8 cellular contexts compared by ENCODE assay signal in genomic region chr12:69738351-69739286, GRCh38. TPM values are rescaled to one million over a fixed set of nuclear protein-coding genes. Genes with fewer than 3 reads are reported as not detected.
A peak's percentile ranks its signal among the peaks of the same experiment; 100 is the strongest.
DNase-seq lines count a peak whose midpoint lies in the region; ATAC-seq and TF ChIP-seq lines count a peak whose summit lies in the region.

Gene RAB3IP (plus strand): TSS chr12:69738860. CDS start chr12:69755409, 16,549 bp downstream.

- H3K9me3 ChIP-seq in heart right ventricle = no peaks in the 10 kb centered on the region

- peaks cover 16% of the 10 kb centered on the region for H3K4me1 Mint-ChIP-seq in activated naive CD8-positive, alpha-beta T cell treated with anti-CD3 and anti-CD28 coated beads, Interleukin-2, amount 50 U/mL, for 24 hours
- H3K4me1 Mint-ChIP-seq in progenitor cell of endocrine pancreas (ENCODE audit: low read depth) = peaks cover 22% of the 10 kb centered on the region

- peak within 1 kb of the TSS; percentile 89 for H3K4me3 Mint-ChIP-seq in activated naive CD8-positive, alpha-beta T cell treated with anti-CD3 and anti-CD28 coated beads, Interleukin-2, amount 50 U/mL, for 24 hours
- H3K4me3 Mint-ChIP-seq in progenitor cell of endocrine pancreas (ENCODE audit: low read depth) = peak within 1 kb of the TSS; percentile 91

- ATAC-seq in HG02610 (IDR thresholded peaks at IDR 0.05; ENCODE audit: unreplicated experiment) = peak; percentile 85
- peak; percentile 88 for ATAC-seq in activated naive CD8-positive, alpha-beta T cell treated with anti-CD3 and anti-CD28 coated beads, Interleukin-2, amount 50 U/mL, for 24 hours
- peak; percentile 95 to 99 (median 96) for ATAC-seq in heart right ventricle

- DNase-seq in NCI-H1048 (lab: John Stamatoyannopoulos, UW) (peak; percentile 74), SW480 (ENCODE audit: low spot score) (peak; percentile 76), heart right ventricle (peak; percentile 85 to 92), progenitor cell of endocrine pancreas (ENCODE audit: low spot score, unreplicated experiment) (peak; percentile 93)
- DNase-seq in activated naive CD8-positive, alpha-beta T cell treated with anti-CD3 and anti-CD28 coated beads, Interleukin-2, amount 50 U/mL, for 24 hours = peak; percentile 94

- intact Hi-C loops in heart right ventricle (cut with DNase I) = no loop called here

- H3K27ac ChIP-seq in heart right ventricle (peak within 1 kb of the TSS in 9 of 10 donors; percentile 64 to 84 (median 73)), urinary bladder (ENCODE audit: low read depth) (peak within 1 kb of the TSS; percentile 88)

- H3K27me3 Mint-ChIP-seq in activated naive CD8-positive, alpha-beta T cell treated with anti-CD3 and anti-CD28 coated beads, Interleukin-2, amount 50 U/mL, for 24 hours = peaks cover 7% of the 10 kb centered on the region
- H3K27me3 Mint-ChIP-seq in progenitor cell of endocrine pancreas = peaks cover 17% of the 10 kb centered on the region

- 1% methylated on average over 99 to 110 of the region's 110 CpGs for WGBS in heart right ventricle, 2 donors
- 2% methylated on average over 110 of the region's 110 CpGs for WGBS in urinary bladder

- H3K4me1 ChIP-seq in heart right ventricle (peaks cover 0 to 20% (median 11%) of the 10 kb centered on the region in 9 donors), urinary bladder (ENCODE audit: insufficient read depth) (no peaks in the 10 kb centered on the region)

- no peaks in the 10 kb centered on the region for H3K36me3 Mint-ChIP-seq in activated naive CD8-positive, alpha-beta T cell treated with anti-CD3 and anti-CD28 coated beads, Interleukin-2, amount 50 U/mL, for 24 hours (ENCODE audit: low read depth)
- H3K36me3 Mint-ChIP-seq in progenitor cell of endocrine pancreas (ENCODE audit: insufficient read depth) = no peaks in the 10 kb centered on the region

- TF ChIP-seq CTCF in GM12874 (IDR thresholded peaks at IDR 0.05; ENCODE audit: insufficient read depth, low read depth, low read length) (peak; percentile 87), heart right ventricle (IDR thresholded peaks at IDR 0.05) (peak; percentile 54 to 83 (median 71)), progenitor cell of endocrine pancreas (IDR thresholded peaks at IDR 0.05; ENCODE audit: unreplicated experiment) (peak; percentile 84)

- peak within 1 kb of the TSS; percentile 81 for H3K27ac Mint-ChIP-seq in activated naive CD8-positive, alpha-beta T cell treated with anti-CD3 and anti-CD28 coated beads, Interleukin-2, amount 50 U/mL, for 24 hours
- H3K27ac Mint-ChIP-seq in progenitor cell of endocrine pancreas = peak within 1 kb of the TSS; percentile 95

- peak within 1 kb of the TSS; percentile 64 to 91 (median 86) for H3K4me3 ChIP-seq in heart right ventricle
- H3K4me3 ChIP-seq in urinary bladder (ENCODE audit: low read depth, low read length) = peak within 1 kb of the TSS; percentile 88

- no peaks in the 10 kb centered on the region for H3K27me3 ChIP-seq in heart right ventricle

- H3K36me3 ChIP-seq in heart right ventricle (no peaks in the 10 kb centered on the region), urinary bladder (ENCODE audit: insufficient read depth) (no peaks in the 10 kb centered on the region)

- H3K9me3 Mint-ChIP-seq in activated naive CD8-positive, alpha-beta T cell treated with anti-CD3 and anti-CD28 coated beads, Interleukin-2, amount 50 U/mL, for 24 hours = no peaks in the 10 kb centered on the region
- H3K9me3 Mint-ChIP-seq in progenitor cell of endocrine pancreas (ENCODE audit: low read depth) = no peaks in the 10 kb centered on the region

RNA-seq across cellular contexts. Expression of gene RAB3IP, which starts in this region (rescaled TPM):
- 10 to 100 TPM; 14.2 to 33.3 (median 24.8) TPM for total RNA-seq in heart right ventricle
- 10 to 100 TPM; 16.1 to 18.4 TPM for polyA plus RNA-seq in heart right ventricle
- total RNA-seq in progenitor cell of endocrine pancreas = 85.6 and 92.4 TPM in 2 replicates
- 19.5 TPM for total RNA-seq in urinary bladder
- polyA plus RNA-seq in urinary bladder = 3.8 TPM

Comparison
In these comparisons a context has a peak if more than half of its experiments do, and no peak if none do; other contexts are left out.
1. Peak in every context shown above with its lines: DNase-seq, ATAC-seq, H3K4me3 ChIP-seq and H3K27ac ChIP-seq.